ENCODE assay signal across 23 cellular contexts in genomic region chr2:229601396-229601795, GRCh38.
"Had no signal": no experiment of that assay in that cellular context is flagged by ENCODE, and none has a peak within 500 bp of the region (broad histone marks: within the 10 kb centered on the region; RNA-seq: fewer than 3 reads in every experiment).

No MANE protein-coding gene starts in this region.

- H3K27me3 ChIP-seq: esophagus squamous epithelium, thyroid gland had no signal

- H3K4me3 ChIP-seq: esophagus squamous epithelium, left ventricle myocardium inferior, thyroid gland had no signal

- H3K27ac ChIP-seq: esophagus squamous epithelium, left ventricle myocardium inferior, thyroid gland had no signal

- H3K4me1 ChIP-seq: left ventricle myocardium inferior had no signal

- H3K27ac Mint-ChIP-seq: activated CD4-positive, alpha-beta memory T cell treated with anti-CD3 and anti-CD28 coated beads, Interleukin-2, amount 10 ng/mL, durations not matched to agents 7 days and 5 days; activated naive CD4-positive, alpha-beta T cell treated with anti-CD3 and anti-CD28 coated beads, Interleukin-2, amount 10 ng/mL, durations not matched to agents 7 days and 5 days; activated naive CD8-positive, alpha-beta T cell treated with anti-CD3 and anti-CD28 coated beads, Interleukin-2, amount 50 U/mL, for 24 hours; activated T-cell treated with anti-CD3 and anti-CD28 coated beads, Interleukin-2, amount 50 U/mL, for 24 hours; activated T-helper 2 cell treated with anti-CD3 and anti-CD28 coated beads, Interferon-gamma antibody, Interleukin-2, Interleukin-4, amounts not matched to agents 10 μg/mL and 5 μg/mL and 100 μg/mL, durations not matched to agents 14 hours and 24 hours and 36 hours had no signal

- DNase-seq: activated CD4-positive, alpha-beta memory T cell treated with anti-CD3 and anti-CD28 coated beads, Interleukin-2, amount 10 ng/mL, durations not matched to agents 7 days and 5 days; activated CD4-positive, alpha-beta T cell treated with anti-CD3 and anti-CD28 coated beads for 48 hours; activated CD4-positive, CD25-positive, alpha-beta regulatory T cell; activated naive CD4-positive, alpha-beta T cell treated with anti-CD3 and anti-CD28 coated beads, Interleukin-2, amount 10 ng/mL, durations not matched to agents 7 days and 5 days; activated naive CD8-positive, alpha-beta T cell treated with anti-CD3 and anti-CD28 coated beads, Interleukin-2, amount 50 U/mL, for 24 hours; activated T-cell treated with anti-CD3 and anti-CD28 coated beads, Interleukin-2, amount 50 U/mL, for 24 hours; aorta; effector CD4-positive, alpha-beta T cell; esophagus squamous epithelium; foreskin melanocyte; glutamatergic neuron; hippocampal formation; islet precursor cell; left ventricle myocardium inferior; occipital lobe; posterior cingulate gyrus; retina; stimulated activated CD8-positive, alpha-beta memory T cell treated with anti-CD3 and anti-CD28 coated beads, Interleukin-4, amount 100 ng/mL, for 48 hours; stimulated activated naive CD4-positive, alpha-beta T cell; T-helper 1 cell; T-helper 9 cell; thyroid gland had no signal

- H3K4me3 Mint-ChIP-seq: activated CD4-positive, alpha-beta memory T cell treated with anti-CD3 and anti-CD28 coated beads, Interleukin-2, amount 10 ng/mL, durations not matched to agents 7 days and 5 days; activated naive CD4-positive, alpha-beta T cell treated with anti-CD3 and anti-CD28 coated beads, Interleukin-2, amount 10 ng/mL, durations not matched to agents 7 days and 5 days; activated naive CD8-positive, alpha-beta T cell treated with anti-CD3 and anti-CD28 coated beads, Interleukin-2, amount 50 U/mL, for 24 hours; activated T-cell treated with anti-CD3 and anti-CD28 coated beads, Interleukin-2, amount 50 U/mL, for 24 hours had no signal

- H3K9me3 ChIP-seq: esophagus squamous epithelium, left ventricle myocardium inferior, thyroid gland had no signal

- H3K4me1 Mint-ChIP-seq: activated CD4-positive, alpha-beta memory T cell treated with anti-CD3 and anti-CD28 coated beads, Interleukin-2, amount 10 ng/mL, durations not matched to agents 7 days and 5 days; activated naive CD4-positive, alpha-beta T cell treated with anti-CD3 and anti-CD28 coated beads, Interleukin-2, amount 10 ng/mL, durations not matched to agents 7 days and 5 days; activated naive CD8-positive, alpha-beta T cell treated with anti-CD3 and anti-CD28 coated beads, Interleukin-2, amount 50 U/mL, for 24 hours had no signal

- H3K9me3 Mint-ChIP-seq: activated CD4-positive, alpha-beta memory T cell treated with anti-CD3 and anti-CD28 coated beads, Interleukin-2, amount 10 ng/mL, durations not matched to agents 7 days and 5 days; activated naive CD4-positive, alpha-beta T cell treated with anti-CD3 and anti-CD28 coated beads, Interleukin-2, amount 10 ng/mL, durations not matched to agents 7 days and 5 days; activated naive CD8-positive, alpha-beta T cell treated with anti-CD3 and anti-CD28 coated beads, Interleukin-2, amount 50 U/mL, for 24 hours; activated T-cell treated with anti-CD3 and anti-CD28 coated beads, Interleukin-2, amount 50 U/mL, for 24 hours; activated T-helper 2 cell treated with anti-CD3 and anti-CD28 coated beads, Interferon-gamma antibody, Interleukin-2, Interleukin-4, amounts not matched to agents 10 μg/mL and 5 μg/mL and 100 μg/mL, durations not matched to agents 14 hours and 24 hours and 36 hours had no signal

- H3K36me3 Mint-ChIP-seq: activated naive CD4-positive, alpha-beta T cell treated with anti-CD3 and anti-CD28 coated beads, Interleukin-2, amount 10 ng/mL, durations not matched to agents 7 days and 5 days had no signal

- ATAC-seq: activated naive CD8-positive, alpha-beta T cell treated with anti-CD3 and anti-CD28 coated beads, Interleukin-2, amount 50 U/mL, for 24 hours had no signal

- H3K36me3 ChIP-seq: esophagus squamous epithelium, left ventricle myocardium inferior, thyroid gland had no signal
